18 cellular contexts compared by ENCODE assay signal in genomic region chr6:308307-308706, GRCh38.
"Had no signal": no experiment of that assay in that cellular context is flagged by ENCODE, and none has a peak within 500 bp of the region (broad histone marks: within the 10 kb centered on the region; RNA-seq: fewer than 3 reads in every experiment).

No MANE protein-coding gene starts in this region.

- H3K4me1 ChIP-seq: foreskin keratinocyte had no signal

- FAIRE-seq: kidney had no signal

- H3K9me3 ChIP-seq: neutrophil, sigmoid colon, testis, tibial nerve had no signal

- H3K27me3 Mint-ChIP-seq: effector memory CD8-positive, alpha-beta T cell; naive thymus-derived CD8-positive, alpha-beta T cell; stimulated activated naive B cell treated with anti-CD40 and anti-IgM and Interleukin-4, amounts not matched to agents 10 μg/mL and 1 μg/mL and 100 μg/mL, for 72 hours; stimulated activated naive CD8-positive, alpha-beta T cell treated with anti-CD3 and anti-CD28 coated beads, Interleukin-15, amount 100 ng/mL, for 72 hours had no signal

- DNase-seq: effector memory CD8-positive, alpha-beta T cell; erythroblast; foreskin keratinocyte; immature natural killer cell; kidney; left cardiac atrium; left ventricle myocardium superior; sigmoid colon; stimulated activated CD4-positive, alpha-beta T cell treated with anti-CD3 and anti-CD28 coated beads, Interleukin-2, amount 100 ng/mL, for 24 hours; stimulated activated CD4-positive, alpha-beta T cell treated with anti-CD3 and anti-CD28 coated beads, Interleukin-4, amount 100 ng/mL, for 4 hours; stimulated activated naive B cell treated with anti-CD40 and anti-IgM and Interleukin-4, amounts not matched to agents 10 μg/mL and 1 μg/mL and 100 μg/mL, for 72 hours; stimulated activated naive CD8-positive, alpha-beta T cell treated with anti-CD3 and anti-CD28 coated beads, Interleukin-15, amount 100 ng/mL, for 72 hours; testis had no signal

- H3K9me3 Mint-ChIP-seq: effector memory CD8-positive, alpha-beta T cell; stimulated activated naive CD8-positive, alpha-beta T cell treated with anti-CD3 and anti-CD28 coated beads, Interleukin-15, amount 100 ng/mL, for 72 hours had no signal

- H3K27me3 ChIP-seq: foreskin keratinocyte, neutrophil, sigmoid colon, testis, tibial nerve had no signal

- H3K36me3 ChIP-seq: tibial nerve had no signal

- H3K4me3 ChIP-seq: lung, sigmoid colon, skin epidermis, testis, tibial nerve had no signal

- H3K27ac ChIP-seq: foreskin keratinocyte, neutrophil, sigmoid colon, skin epidermis, testis, tibial nerve had no signal

- ATAC-seq: effector memory CD8-positive, alpha-beta T cell; foreskin keratinocyte; naive thymus-derived CD8-positive, alpha-beta T cell; stimulated activated naive B cell treated with anti-CD40 and anti-IgM and Interleukin-4, amounts not matched to agents 10 μg/mL and 1 μg/mL and 100 μg/mL, for 72 hours; stimulated activated naive CD8-positive, alpha-beta T cell treated with anti-CD3 and anti-CD28 coated beads, Interleukin-15, amount 100 ng/mL, for 72 hours had no signal

- H3K4me3 Mint-ChIP-seq: effector memory CD8-positive, alpha-beta T cell; immature natural killer cell; naive thymus-derived CD8-positive, alpha-beta T cell; stimulated activated naive B cell treated with anti-CD40 and anti-IgM and Interleukin-4, amounts not matched to agents 10 μg/mL and 1 μg/mL and 100 μg/mL, for 72 hours; stimulated activated naive CD8-positive, alpha-beta T cell treated with anti-CD3 and anti-CD28 coated beads, Interleukin-15, amount 100 ng/mL, for 72 hours had no signal

- H3K27ac Mint-ChIP-seq: immature natural killer cell; stimulated activated naive B cell treated with anti-CD40 and anti-IgM and Interleukin-4, amounts not matched to agents 10 μg/mL and 1 μg/mL and 100 μg/mL, for 72 hours had no signal
